In the genomic region with DNA sequence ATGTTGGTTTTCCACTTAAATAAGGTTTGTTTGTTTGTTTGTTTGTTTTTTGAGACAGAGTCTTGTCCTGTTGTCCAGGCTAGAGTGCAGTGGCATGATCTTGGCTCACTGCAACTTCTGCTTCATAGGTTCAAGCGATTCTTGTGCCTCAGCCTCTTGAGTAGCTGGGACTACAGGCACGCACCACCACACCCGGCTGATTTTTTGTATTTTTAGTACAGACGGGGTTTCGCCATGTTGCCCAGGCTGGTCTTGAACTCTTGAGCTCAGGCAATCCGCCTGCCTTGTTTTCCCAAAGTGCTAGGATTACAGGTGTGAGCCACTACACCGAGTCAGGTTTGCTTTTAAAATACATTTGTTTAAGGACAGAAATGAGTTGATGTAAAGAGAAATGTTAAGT, we compare ENCODE assay signal across 8 cellular contexts. TPM values are rescaled to one million over a fixed set of nuclear protein-coding genes. Genes with fewer than 3 reads are reported as not detected.
DNase-seq lines count a peak whose midpoint lies in the region; ATAC-seq, FAIRE-seq and TF ChIP-seq lines count a peak whose summit lies in the region.
"Not testable (repeated sequence)": the region's sequence is repeated elsewhere in the genome, so short reads cannot be mapped to it uniquely, and the experiment has no call there.

No MANE protein-coding gene starts in this region.

- DNase-seq in CD8-positive, alpha-beta memory T cell; OCI-LY7 (ENCODE audit: low spot score); keratinocyte (ENCODE audit: low read depth, low spot score); naive thymus-derived CD4-positive, alpha-beta T cell; stimulated activated effector memory CD8-positive, alpha-beta T cell treated with anti-CD3 and anti-CD28 coated beads, Interleukin-12 subunit alpha, Interleukin-12 subunit beta, amount 100 ng/mL, for 72 hours (ENCODE audit: low spot score in 2 of 2): not testable (repeated sequence)
- DNase-seq in vagina (ENCODE audit: extremely low spot score in 2 of 2): peak in 1 of 2 donors; percentile 18

- peak overlapping the region; percentile 56 to 98 (median 95) for H3K4me3 Mint-ChIP-seq in CD8-positive, alpha-beta memory T cell
- peak overlapping the region; percentile 96 for H3K4me3 Mint-ChIP-seq in activated T-helper 17 cell treated with anti-CD3 and anti-CD28 coated beads, Interleukin-2, amount 50 U/mL, for 72 hours
- H3K4me3 Mint-ChIP-seq in naive thymus-derived CD4-positive, alpha-beta T cell: peak overlapping the region in 2 of 10 donors; percentile 13 to 26
- peak overlapping the region; percentile 96 for H3K4me3 Mint-ChIP-seq in stimulated activated effector memory CD8-positive, alpha-beta T cell treated with anti-CD3 and anti-CD28 coated beads, Interleukin-12 subunit alpha, Interleukin-12 subunit beta, amount 100 ng/mL, for 72 hours

- not testable (repeated sequence) for H3K9me3 Mint-ChIP-seq in CD8-positive, alpha-beta memory T cell; activated T-helper 17 cell treated with anti-CD3 and anti-CD28 coated beads, Interleukin-2, amount 50 U/mL, for 72 hours; naive thymus-derived CD4-positive, alpha-beta T cell; stimulated activated effector memory CD8-positive, alpha-beta T cell treated with anti-CD3 and anti-CD28 coated beads, Interleukin-12 subunit alpha, Interleukin-12 subunit beta, amount 100 ng/mL, for 72 hours

- H3K36me3 Mint-ChIP-seq in CD8-positive, alpha-beta memory T cell: peaks cover 12 to 58% (median 14%) of the 10 kb centered on the region in 3 donors
- H3K36me3 Mint-ChIP-seq in activated T-helper 17 cell treated with anti-CD3 and anti-CD28 coated beads, Interleukin-2, amount 50 U/mL, for 72 hours (ENCODE audit: low read depth): peaks cover 54% of the 10 kb centered on the region
- peaks cover 5 to 57% (median 26%) of the 10 kb centered on the region in 5 donors for H3K36me3 Mint-ChIP-seq in naive thymus-derived CD4-positive, alpha-beta T cell
- H3K36me3 Mint-ChIP-seq in stimulated activated effector memory CD8-positive, alpha-beta T cell treated with anti-CD3 and anti-CD28 coated beads, Interleukin-12 subunit alpha, Interleukin-12 subunit beta, amount 100 ng/mL, for 72 hours: peaks cover 45% of the 10 kb centered on the region

- not testable (repeated sequence) for H3K27ac ChIP-seq in CD8-positive, alpha-beta memory T cell (ENCODE audit: low read depth, low read length)
- peak overlapping the region; percentile 21 for H3K27ac ChIP-seq in OCI-LY7 (ENCODE audit: low read depth, low read length, poor library complexity, severe bottlenecking)
- peak overlapping the region; percentile 60 for H3K27ac ChIP-seq in duodenal mucosa (ENCODE audit: low read depth, low read length)
- peak overlapping the region; percentile 65 for H3K27ac ChIP-seq in keratinocyte (ENCODE audit: control insufficient read depth, insufficient read depth, low read length)
- H3K27ac ChIP-seq in naive thymus-derived CD4-positive, alpha-beta T cell (ENCODE audit: low read depth, low read length): peak overlapping the region; percentile 55
- H3K27ac ChIP-seq in vagina: peak overlapping the region; percentile 68

- not testable (repeated sequence) for H3K27me3 Mint-ChIP-seq in CD8-positive, alpha-beta memory T cell; activated T-helper 17 cell treated with anti-CD3 and anti-CD28 coated beads, Interleukin-2, amount 50 U/mL, for 72 hours; naive thymus-derived CD4-positive, alpha-beta T cell

- dilution Hi-C loops in keratinocyte (cut with MboI; ENCODE audit: extremely low pct_ligation_motif_present, low sequenced_read_pairs): not testable (repeated sequence)

- not testable (repeated sequence) for TF ChIP-seq POLR2A in vagina (IDR thresholded peaks at IDR 0.05)

- CTCF ChIA-PET in CD8-positive, alpha-beta memory T cell (lab: Charles Lee): interaction anchor here (0.6 to 5.8 kb wide), 10 partner anchors 9 to 86 kb away, joined by 4 to 78 read pairs (median 12); a partner anchor contains a TSS
- CTCF ChIA-PET in OCI-LY7 (lab: Charles Lee; ENCODE audit: unreplicated experiment): interaction anchor here (0.6 to 1.3 kb wide), 2 partner anchors 23 to 75 kb away, joined by 3 read pairs; no protein-coding TSS in a partner anchor
- CTCF ChIA-PET in naive thymus-derived CD4-positive, alpha-beta T cell (lab: Charles Lee): interaction anchor here (0.6 to 2.8 kb wide), 7 partner anchors 9 to 83 kb away, joined by 3 to 10 read pairs (median 4); no protein-coding TSS in a partner anchor

- H3K4me1 ChIP-seq in CD8-positive, alpha-beta memory T cell (ENCODE audit: insufficient read depth, low read length): peaks cover 75% of the 10 kb centered on the region
- H3K4me1 ChIP-seq in OCI-LY7 (ENCODE audit: insufficient read depth, low read length, poor library complexity, severe bottlenecking) (peaks cover 78% of the 10 kb centered on the region), duodenal mucosa (ENCODE audit: control insufficient read depth in 1 of 2, insufficient read depth in 2 of 2, low read length in 2 of 2) (peaks cover 63 to 74% of the 10 kb centered on the region in 2 donors), keratinocyte (ENCODE audit: control insufficient read depth, extremely low read depth, insufficient read depth, low read length) (peaks cover 56% of the 10 kb centered on the region), vagina (peaks cover 80% of the 10 kb centered on the region)
- peaks cover 40 to 64% of the 10 kb centered on the region in 2 donors for H3K4me1 ChIP-seq in naive thymus-derived CD4-positive, alpha-beta T cell (ENCODE audit: control insufficient read depth in 2 of 2, insufficient read depth in 2 of 2, low read length in 2 of 2)

- peaks cover 11% of the 10 kb centered on the region; the same call in 1 of the 2 replicates for H3K79me2 ChIP-seq in OCI-LY7 (ENCODE audit: insufficient read depth, low read depth, low read length)
- not testable (repeated sequence) for H3K79me2 ChIP-seq in keratinocyte (ENCODE audit: control insufficient read depth, insufficient read depth, low read length)

- H4K20me1 ChIP-seq in OCI-LY7 (ENCODE audit: insufficient read depth, low read length); keratinocyte (ENCODE audit: control insufficient read depth, extremely low read depth, insufficient read depth, low read length): not testable (repeated sequence)

- TF ChIP-seq CTCF in OCI-LY7 (conservative IDR thresholded peaks at IDR 0.05; ENCODE audit: low read length); keratinocyte (optimal IDR thresholded peaks at IDR 0.05 in 1 of 3, IDR thresholded peaks at IDR 0.05 in 1 of 3, conservative IDR thresholded peaks at IDR 0.05 in 1 of 3; ENCODE audit: extremely low read depth in 1 of 3, insufficient read depth in 2 of 3, low read length in 3 of 3); vagina (IDR thresholded peaks at IDR 0.05): not testable (repeated sequence)

- not testable (repeated sequence) for H3K27me3 ChIP-seq in CD8-positive, alpha-beta memory T cell (ENCODE audit: insufficient read depth, low read length, poor library complexity, severe bottlenecking); duodenal mucosa (ENCODE audit: control insufficient read depth in 1 of 2, insufficient read depth in 2 of 2, low read length in 2 of 2); keratinocyte (ENCODE audit: control insufficient read depth, extremely low read depth, insufficient read depth, low read length); naive thymus-derived CD4-positive, alpha-beta T cell (ENCODE audit: control insufficient read depth in 2 of 2, insufficient read depth in 2 of 2, low read length in 2 of 2); vagina

- not testable (repeated sequence) for FAIRE-seq in keratinocyte (lab: Jason Lieb, UNC)

- H3K27ac Mint-ChIP-seq in CD8-positive, alpha-beta memory T cell: peak overlapping the region; percentile 89 to 99 (median 98)
- H3K27ac Mint-ChIP-seq in activated T-helper 17 cell treated with anti-CD3 and anti-CD28 coated beads, Interleukin-2, amount 50 U/mL, for 72 hours: peak overlapping the region; percentile 42
- H3K27ac Mint-ChIP-seq in naive thymus-derived CD4-positive, alpha-beta T cell: peak overlapping the region in 7 of 9 donors; percentile 28 to 99 (median 96)
- peak overlapping the region; percentile 99 for H3K27ac Mint-ChIP-seq in stimulated activated effector memory CD8-positive, alpha-beta T cell treated with anti-CD3 and anti-CD28 coated beads, Interleukin-12 subunit alpha, Interleukin-12 subunit beta, amount 100 ng/mL, for 72 hours

- H3K4me1 Mint-ChIP-seq in CD8-positive, alpha-beta memory T cell: peaks cover 74 to 94% (median 79%) of the 10 kb centered on the region in 3 donors
- H3K4me1 Mint-ChIP-seq in activated T-helper 17 cell treated with anti-CD3 and anti-CD28 coated beads, Interleukin-2, amount 50 U/mL, for 72 hours: peaks cover 47% of the 10 kb centered on the region
- H3K4me1 Mint-ChIP-seq in naive thymus-derived CD4-positive, alpha-beta T cell: peaks cover 62 to 92% (median 79%) of the 10 kb centered on the region in 7 donors
- H3K4me1 Mint-ChIP-seq in stimulated activated effector memory CD8-positive, alpha-beta T cell treated with anti-CD3 and anti-CD28 coated beads, Interleukin-12 subunit alpha, Interleukin-12 subunit beta, amount 100 ng/mL, for 72 hours: peaks cover 72% of the 10 kb centered on the region

- H2AFZ ChIP-seq in OCI-LY7 (ENCODE audit: low read length): peak overlapping the region; percentile 76; the same call in 1 of the 2 replicates
- not testable (repeated sequence) for H2AFZ ChIP-seq in keratinocyte (ENCODE audit: control insufficient read depth, low read length)

- H3K4me2 ChIP-seq in OCI-LY7 (ENCODE audit: low read length): peak overlapping the region; percentile 58
- H3K4me2 ChIP-seq in keratinocyte (ENCODE audit: control insufficient read depth, extremely low read depth, insufficient read depth, low read depth, low read length): peak overlapping the region; percentile 66

- BruUV-seq in OCI-LY7 (replicated peaks; lab: Mats Ljungman, UMichigan): not testable (repeated sequence)

- H3K9me1 ChIP-seq in keratinocyte (ENCODE audit: control insufficient read depth, extremely low read depth, insufficient read depth, low read length): not testable (repeated sequence)

- ATAC-seq in activated T-helper 17 cell treated with anti-CD3 and anti-CD28 coated beads, Interleukin-2, amount 50 U/mL, for 72 hours (replicated peaks); naive thymus-derived CD4-positive, alpha-beta T cell; stimulated activated effector memory CD8-positive, alpha-beta T cell treated with anti-CD3 and anti-CD28 coated beads, Interleukin-12 subunit alpha, Interleukin-12 subunit beta, amount 100 ng/mL, for 72 hours: not testable (repeated sequence)

- POLR2A ChIA-PET in CD8-positive, alpha-beta memory T cell (lab: Charles Lee): interaction anchor here (1.1 to 2.8 kb wide), 8 partner anchors 10 to 81 kb away, joined by 3 to 19 read pairs (median 8); a partner anchor contains a TSS
- POLR2A ChIA-PET in OCI-LY7 (lab: Charles Lee): interaction anchor here (0.6 to 2.3 kb wide), 13 partner anchors 9 to 420 kb away, joined by 3 to 9 read pairs (median 3); a partner anchor contains a TSS
- POLR2A ChIA-PET in naive thymus-derived CD4-positive, alpha-beta T cell (lab: Charles Lee): interaction anchor here (0.6 to 6.2 kb wide), 16 partner anchors 10 to 886 kb away, joined by 3 to 124 read pairs (median 6); a partner anchor contains a TSS

- not testable (repeated sequence) for H3K9me3 ChIP-seq in CD8-positive, alpha-beta memory T cell (ENCODE audit: low read length); OCI-LY7 (ENCODE audit: low read length); duodenal mucosa (ENCODE audit: control insufficient read depth in 1 of 2, low read length in 2 of 2); keratinocyte (ENCODE audit: control insufficient read depth, low read depth, low read length); naive thymus-derived CD4-positive, alpha-beta T cell (ENCODE audit: control insufficient read depth in 2 of 3, low read length in 3 of 3); vagina

- H3K36me3 ChIP-seq in CD8-positive, alpha-beta memory T cell (ENCODE audit: insufficient read depth, low read length); OCI-LY7 (ENCODE audit: insufficient read depth, low read length); keratinocyte (ENCODE audit: control insufficient read depth in 2 of 2, extremely low read depth in 1 of 2, insufficient read depth in 2 of 2, low read length in 2 of 2); naive thymus-derived CD4-positive, alpha-beta T cell (ENCODE audit: control insufficient read depth in 2 of 3, insufficient read depth in 3 of 3, low read length in 3 of 3); vagina: not testable (repeated sequence)
- peaks cover 7 to 13% of the 10 kb centered on the region in 2 donors for H3K36me3 ChIP-seq in duodenal mucosa (ENCODE audit: control insufficient read depth in 1 of 2, insufficient read depth in 2 of 2, low read length in 2 of 2)

- intact Hi-C loops in OCI-LY7 (cut with micrococcal nuclease; ENCODE audit: unreplicated experiment); naive thymus-derived CD4-positive, alpha-beta T cell (cut with micrococcal nuclease): not testable (repeated sequence)
- intact Hi-C loops in vagina (cut with DNase I): loop anchor here (5.0 kb wide), 1 partner anchor 72 kb away; no protein-coding TSS in a partner anchor

- H3K9ac ChIP-seq in duodenal mucosa (ENCODE audit: low read depth in 1 of 2, low read length in 2 of 2) (peak overlapping the region in 1 of 2 donors; percentile 10), keratinocyte (ENCODE audit: control insufficient read depth, extremely low read depth, insufficient read depth, low read length) (peak overlapping the region; percentile 29)

- H3K9me2 ChIP-seq in OCI-LY7 (ENCODE audit: insufficient read depth, low read length): not testable (repeated sequence)

- not testable (repeated sequence) for H3K4me3 ChIP-seq in CD8-positive, alpha-beta memory T cell (ENCODE audit: low read length); keratinocyte (ENCODE audit: control insufficient read depth in 2 of 3, extremely low read depth in 1 of 3, insufficient read depth in 2 of 3, low read depth in 1 of 3, low read length in 3 of 3); naive thymus-derived CD4-positive, alpha-beta T cell (ENCODE audit: low read length); vagina
- H3K4me3 ChIP-seq in OCI-LY7 (ENCODE audit: low read depth, low read length, poor library complexity, severe bottlenecking) (peak overlapping the region; percentile 26), duodenal mucosa (ENCODE audit: low read depth in 1 of 2, low read length in 2 of 2) (peak overlapping the region in 1 of 2 donors; percentile 41)

RNA-seq across cellular contexts. Expression of a gene that starts 46.0 kb away (rescaled TPM):
- 1 to 10 TPM; 5.2 to 5.9 TPM for total RNA-seq in CD8-positive, alpha-beta memory T cell
- polyA plus RNA-seq in CD8-positive, alpha-beta memory T cell: 2.5 TPM
- 0.88 TPM in 1 of 2 replicates, not detected in the other for total RNA-seq in OCI-LY7 (2014; rRNA removed; shearing (Covaris generic))
- total RNA-seq in OCI-LY7 (2022) (0.18 and 0.36 TPM in 2 replicates), vagina (15.2 TPM)
- 1 to 10 TPM; 3.2 to 3.5 TPM for total RNA-seq in activated T-helper 17 cell treated with anti-CD3 and anti-CD28 coated beads, Interleukin-2, amount 50 U/mL, for 72 hours
- polyA plus RNA-seq in keratinocyte: 14.8 to 23.0 TPM (median 21.5 TPM) in 3 replicates
- polyA plus RNA-seq in keratinocyte (2011; ENCODE audit: low read depth): 2.4 TPM
- 9.5 and 17.4 TPM in 2 replicates for polyA plus RNA-seq in keratinocyte (2011; cell fraction: cytosol; rRNA removed)
- polyA plus RNA-seq in keratinocyte (2011; cell fraction: nucleus; rRNA removed): 56.3 and 66.2 TPM in 2 replicates
- polyA plus RNA-seq in keratinocyte (2012; ENCODE audit: low replicate concordance): 7.7 and 9.6 TPM in 2 replicates
- 43.5 to 54.4 TPM (median 46.9 TPM) in 3 replicates for polyA minus RNA-seq in keratinocyte
- polyA minus RNA-seq in keratinocyte (2011; cell fraction: cytosol; rRNA and poly(A)+ RNA removed): 18.8 TPM
- 29.9 and 37.5 TPM in 2 replicates for polyA minus RNA-seq in keratinocyte (2011; cell fraction: nucleus; rRNA and poly(A)+ RNA removed)
- total RNA-seq in naive thymus-derived CD4-positive, alpha-beta T cell: 10 to 100 TPM in 1 of 5 experiments, 1 to 10 TPM in 4; 6.8 to 10.8 (median 8.0) TPM
- 1 to 10 TPM; 1.8 to 3.6 TPM for polyA plus RNA-seq in naive thymus-derived CD4-positive, alpha-beta T cell

Comparison
In these comparisons a context has a peak if more than half of its experiments do, and no peak if none do; other contexts are left out.
1. H3K27ac Mint-ChIP-seq: peak in every context shown above with its lines; median percentile 99 in stimulated activated effector memory CD8-positive, alpha-beta T cell treated with anti-CD3 and anti-CD28 coated beads, Interleukin-12 subunit alpha, Interleukin-12 subunit beta, amount 100 ng/mL, for 72 hours; 98 in CD8-positive, alpha-beta memory T cell; 96 in naive thymus-derived CD4-positive, alpha-beta T cell; 42 in activated T-helper 17 cell treated with anti-CD3 and anti-CD28 coated beads, Interleukin-2, amount 50 U/mL, for 72 hours.